8 cellular contexts compared by ENCODE assay signal in genomic region chr15:25436707-25437106, GRCh38. TPM values are rescaled to one million over a fixed set of nuclear protein-coding genes. Genes with fewer than 3 reads are reported as not detected.
DNase-seq lines count a peak whose midpoint lies in the region; ATAC-seq, FAIRE-seq and TF ChIP-seq lines count a peak whose summit lies in the region.

No MANE protein-coding gene starts in this region.

- dilution Hi-C loops in keratinocyte (cut with MboI; ENCODE audit: extremely low pct_ligation_motif_present, low sequenced_read_pairs) = no loop called here

- H2AFZ ChIP-seq in keratinocyte (ENCODE audit: control insufficient read depth, low read length) = no peak overlapping the region

- H3K79me2 ChIP-seq in keratinocyte (ENCODE audit: control insufficient read depth, insufficient read depth, low read length) = peaks cover 71% of the 10 kb centered on the region

- H3K4me2 ChIP-seq in keratinocyte (ENCODE audit: control insufficient read depth, extremely low read depth, insufficient read depth, low read depth, low read length) = peak overlapping the region; percentile 88

- DNase-seq in activated naive CD4-positive, alpha-beta T cell treated with anti-CD3 and anti-CD28 coated beads, Interleukin-2, amount 10 ng/mL, durations not matched to agents 7 days and 5 days = no peak
- DNase-seq in activated naive CD4-positive, alpha-beta T cell treated with Interleukin-2 at 50 U/mL for 16 hours = no peak
- no peak for DNase-seq in keratinocyte (ENCODE audit: low read depth, low spot score)
- no peak for DNase-seq in thoracic aorta (ENCODE audit: low spot score)
- no peak for DNase-seq in middle frontal gyrus (ENCODE audit: extremely low spot score, low spot score)
- no peak for DNase-seq in stimulated activated CD4-positive, alpha-beta T cell treated with anti-CD3 and anti-CD28 coated beads, Interleukin-15, amount 100 ng/mL, for 24 hours

- peaks cover 33% of the 10 kb centered on the region for H3K4me1 Mint-ChIP-seq in activated naive CD4-positive, alpha-beta T cell treated with anti-CD3 and anti-CD28 coated beads, Interleukin-2, amount 10 ng/mL, durations not matched to agents 7 days and 5 days
- H3K4me1 Mint-ChIP-seq in activated naive CD8-positive, alpha-beta T cell (ENCODE audit: low read depth) = peaks cover 51% of the 10 kb centered on the region

- ATAC-seq in thoracic aorta (ENCODE audit: insufficient number of reproducible peaks, low FRiP score, low read depth) (no peak), HG02852 (IDR thresholded peaks at IDR 0.05; ENCODE audit: unreplicated experiment) (no peak)

- H4K20me1 ChIP-seq in keratinocyte (ENCODE audit: control insufficient read depth, extremely low read depth, insufficient read depth, low read length) = peaks cover 6% of the 10 kb centered on the region

- TF ChIP-seq CTCF in keratinocyte (optimal IDR thresholded peaks at IDR 0.05 in 1 of 3, IDR thresholded peaks at IDR 0.05 in 1 of 3, conservative IDR thresholded peaks at IDR 0.05 in 1 of 3; ENCODE audit: extremely low read depth in 1 of 3, insufficient read depth in 2 of 3, low read length in 3 of 3) (no peak), thoracic aorta (IDR thresholded peaks at IDR 0.05) (no peak)

- H3K4me3 Mint-ChIP-seq in activated naive CD4-positive, alpha-beta T cell treated with anti-CD3 and anti-CD28 coated beads, Interleukin-2, amount 10 ng/mL, durations not matched to agents 7 days and 5 days = peak overlapping the region; percentile 97
- peak overlapping the region; percentile 94 for H3K4me3 Mint-ChIP-seq in activated naive CD8-positive, alpha-beta T cell

- CTCF ChIA-PET in activated naive CD4-positive, alpha-beta T cell treated with anti-CD3 and anti-CD28 coated beads, Interleukin-2, amount 10 ng/mL, durations not matched to agents 7 days and 5 days (lab: Charles Lee) = interaction anchor here (0.6 kb wide), 1 partner anchor 97 kb away, joined by 4 read pairs; no protein-coding TSS in a partner anchor

- no peak overlapping the region for H3K27ac Mint-ChIP-seq in activated naive CD4-positive, alpha-beta T cell treated with anti-CD3 and anti-CD28 coated beads, Interleukin-2, amount 10 ng/mL, durations not matched to agents 7 days and 5 days
- H3K27ac Mint-ChIP-seq in activated naive CD8-positive, alpha-beta T cell = no peak overlapping the region

- H3K27me3 ChIP-seq in keratinocyte (ENCODE audit: control insufficient read depth, extremely low read depth, insufficient read depth, low read length) (no peaks in the 10 kb centered on the region), thoracic aorta (replicated peaks; ENCODE audit: insufficient read depth) (no peaks in the 10 kb centered on the region)

- H3K9me3 ChIP-seq in keratinocyte (ENCODE audit: control insufficient read depth, low read depth, low read length) (no peaks in the 10 kb centered on the region), thoracic aorta (no peaks in the 10 kb centered on the region)

- no peaks in the 10 kb centered on the region for H3K9me1 ChIP-seq in keratinocyte (ENCODE audit: control insufficient read depth, extremely low read depth, insufficient read depth, low read length)

- H3K9me3 Mint-ChIP-seq in activated naive CD4-positive, alpha-beta T cell treated with anti-CD3 and anti-CD28 coated beads, Interleukin-2, amount 10 ng/mL, durations not matched to agents 7 days and 5 days = no peaks in the 10 kb centered on the region
- no peaks in the 10 kb centered on the region for H3K9me3 Mint-ChIP-seq in activated naive CD8-positive, alpha-beta T cell (ENCODE audit: low read depth)

- no peak for FAIRE-seq in keratinocyte (lab: Jason Lieb, UNC)

- H3K36me3 ChIP-seq in keratinocyte (ENCODE audit: control insufficient read depth in 2 of 2, extremely low read depth in 1 of 2, insufficient read depth in 2 of 2, low read length in 2 of 2) (no peaks in the 10 kb centered on the region), thoracic aorta (no peaks in the 10 kb centered on the region)

- H3K4me1 ChIP-seq in keratinocyte (ENCODE audit: control insufficient read depth, extremely low read depth, insufficient read depth, low read length) = peaks cover 15% of the 10 kb centered on the region
- H3K4me1 ChIP-seq in thoracic aorta (ENCODE audit: control insufficient read depth in 1 of 2, low read depth in 2 of 2) = peaks cover 43 to 63% of the 10 kb centered on the region in 2 donors

- H3K4me3 ChIP-seq in keratinocyte (ENCODE audit: control insufficient read depth in 2 of 3, extremely low read depth in 1 of 3, insufficient read depth in 2 of 3, low read depth in 1 of 3, low read length in 3 of 3) = peak overlapping the region in 2 of 3 experiments; percentile 91 to 92
- H3K4me3 ChIP-seq in thoracic aorta = peak overlapping the region; percentile 99

- no peaks in the 10 kb centered on the region for H3K27me3 Mint-ChIP-seq in activated naive CD4-positive, alpha-beta T cell treated with anti-CD3 and anti-CD28 coated beads, Interleukin-2, amount 10 ng/mL, durations not matched to agents 7 days and 5 days
- H3K27me3 Mint-ChIP-seq in activated naive CD8-positive, alpha-beta T cell = no peaks in the 10 kb centered on the region

- H3K27ac ChIP-seq in keratinocyte (ENCODE audit: control insufficient read depth, insufficient read depth, low read length) (no peak overlapping the region), thoracic aorta (no peak overlapping the region)

- H3K9ac ChIP-seq in keratinocyte (ENCODE audit: control insufficient read depth, extremely low read depth, insufficient read depth, low read length) = peak overlapping the region; percentile 93

- peaks cover 17% of the 10 kb centered on the region for H3K36me3 Mint-ChIP-seq in activated naive CD4-positive, alpha-beta T cell treated with anti-CD3 and anti-CD28 coated beads, Interleukin-2, amount 10 ng/mL, durations not matched to agents 7 days and 5 days
- peaks cover 2% of the 10 kb centered on the region for H3K36me3 Mint-ChIP-seq in activated naive CD8-positive, alpha-beta T cell

RNA-seq across cellular contexts. Expression of gene UBE3A, which starts 2.1 kb away (rescaled TPM):
- 33.2 to 45.0 TPM (median 36.8 TPM) in 3 replicates for polyA plus RNA-seq in keratinocyte
- polyA plus RNA-seq in keratinocyte (2011; ENCODE audit: low read depth) = 92.3 TPM
- 16.6 and 39.4 TPM in 2 replicates for polyA plus RNA-seq in keratinocyte (2011; cell fraction: cytosol; rRNA removed)
- polyA plus RNA-seq in keratinocyte (2011; cell fraction: nucleus; rRNA removed) = 39.1 and 45.8 TPM in 2 replicates
- 33.6 and 33.7 TPM in 2 replicates for polyA plus RNA-seq in keratinocyte (2012; ENCODE audit: low replicate concordance)
- polyA minus RNA-seq in keratinocyte = 51.7 to 114 TPM (median 64.2 TPM) in 3 replicates
- polyA minus RNA-seq in keratinocyte (2011; cell fraction: cytosol; rRNA and poly(A)+ RNA removed) = 33.6 TPM
- 62.4 and 105 TPM in 2 replicates for polyA minus RNA-seq in keratinocyte (2011; cell fraction: nucleus; rRNA and poly(A)+ RNA removed)
- 100 to 1,000 TPM in 1 of 2 donors, 10 to 100 TPM in 1; 39.5 to 104 TPM for total RNA-seq in thoracic aorta
